ENCODE assay signal across 13 cellular contexts in genomic region chr17:42131232-42131631, GRCh38. TPM values are rescaled to one million over a fixed set of nuclear protein-coding genes. Genes with fewer than 3 reads are reported as not detected.
DNase-seq lines count a peak whose midpoint lies in the region; ATAC-seq and TF ChIP-seq lines count a peak whose summit lies in the region.
"Had no signal": no experiment of that assay in that cellular context is flagged by ENCODE, and none has a peak within 500 bp of the region (broad histone marks: within the 10 kb centered on the region; RNA-seq: fewer than 3 reads in every experiment).

No MANE protein-coding gene starts in this region.

- H3K4me3 Mint-ChIP-seq in activated naive CD4-positive, alpha-beta T cell treated with anti-CD3 and anti-CD28 coated beads for 36 hours: no peak overlapping the region
- H3K4me3 Mint-ChIP-seq in activated T-helper 2 cell treated with anti-CD3 and anti-CD28 coated beads, Interferon-gamma antibody, Interleukin-2, Interleukin-4, amounts not matched to agents 10 μg/mL and 5 μg/mL and 100 μg/mL, durations not matched to agents 14 hours and 24 hours and 36 hours (ENCODE audit: low read depth): no peak overlapping the region

- DNase-seq in activated naive CD4-positive, alpha-beta T cell treated with anti-CD3 and anti-CD28 coated beads for 36 hours: no peak
- no peak for DNase-seq in activated naive CD4-positive, alpha-beta T cell (lab: John Stamatoyannopoulos, UW)
- DNase-seq in activated T-helper 2 cell treated with anti-CD3 and anti-CD28 coated beads, Interferon-gamma antibody, Interleukin-2, Interleukin-4, amounts not matched to agents 10 μg/mL and 5 μg/mL and 100 μg/mL, durations not matched to agents 14 hours and 24 hours and 36 hours (ENCODE audit: low spot score): no peak
- no peak for DNase-seq in AG08395 (ENCODE audit: low spot score)
- no peak for DNase-seq in NCI-H345 treated with DMSO at 0.1 percent for 48 hours (lab: John Stamatoyannopoulos, UW; ENCODE audit: unreplicated experiment)
- DNase-seq: GOT3, MG63 had no signal

- peak overlapping the region; percentile 72 for H3K27ac Mint-ChIP-seq in activated naive CD4-positive, alpha-beta T cell treated with anti-CD3 and anti-CD28 coated beads for 36 hours
- peak overlapping the region; percentile 41 for H3K27ac Mint-ChIP-seq in activated T-helper 2 cell treated with anti-CD3 and anti-CD28 coated beads, Interferon-gamma antibody, Interleukin-2, Interleukin-4, amounts not matched to agents 10 μg/mL and 5 μg/mL and 100 μg/mL, durations not matched to agents 14 hours and 24 hours and 36 hours

- no peak overlapping the region for H3K4me3 ChIP-seq in liver (ENCODE audit: low read depth in 1 of 3, low read length in 3 of 3)
- H3K4me3 ChIP-seq: coronary artery, MG63, thoracic aorta had no signal

- no peaks in the 10 kb centered on the region for H3K27me3 Mint-ChIP-seq in activated naive CD4-positive, alpha-beta T cell treated with anti-CD3 and anti-CD28 coated beads for 36 hours (ENCODE audit: low read depth)
- no peaks in the 10 kb centered on the region for H3K27me3 Mint-ChIP-seq in activated T-helper 2 cell treated with anti-CD3 and anti-CD28 coated beads, Interferon-gamma antibody, Interleukin-2, Interleukin-4, amounts not matched to agents 10 μg/mL and 5 μg/mL and 100 μg/mL, durations not matched to agents 14 hours and 24 hours and 36 hours (ENCODE audit: low read depth)

- 96% methylated on average over 4 of the region's 4 CpGs for WGBS in liver

- no peaks in the 10 kb centered on the region for H3K9me3 Mint-ChIP-seq in activated naive CD4-positive, alpha-beta T cell treated with anti-CD3 and anti-CD28 coated beads for 36 hours
- no peaks in the 10 kb centered on the region for H3K9me3 Mint-ChIP-seq in activated T-helper 2 cell treated with anti-CD3 and anti-CD28 coated beads, Interferon-gamma antibody, Interleukin-2, Interleukin-4, amounts not matched to agents 10 μg/mL and 5 μg/mL and 100 μg/mL, durations not matched to agents 14 hours and 24 hours and 36 hours

- ATAC-seq in HG02840 (IDR thresholded peaks at IDR 0.05; ENCODE audit: low FRiP score, unreplicated experiment): no peak

- H3K27me3 ChIP-seq in liver (ENCODE audit: control insufficient read depth in 4 of 4, insufficient read depth in 4 of 4, low read length in 3 of 4): no peaks in the 10 kb centered on the region
- H3K27me3 ChIP-seq: MG63 had no signal

- H3K9me3 ChIP-seq in liver (ENCODE audit: control insufficient read depth in 4 of 4, low read length in 3 of 4): no peaks in the 10 kb centered on the region
- H3K9me3 ChIP-seq: MG63, thoracic aorta had no signal

- H3K9ac ChIP-seq in liver (ENCODE audit: low read depth in 1 of 2, low read length in 2 of 2): no peak overlapping the region

- intact Hi-C loops in activated naive CD4-positive, alpha-beta T cell treated with anti-CD3 and anti-CD28 coated beads for 36 hours (cut with micrococcal nuclease): no loop called here
- intact Hi-C loops in activated T-helper 2 cell treated with anti-CD3 and anti-CD28 coated beads, Interferon-gamma antibody, Interleukin-2, Interleukin-4, amounts not matched to agents 10 μg/mL and 5 μg/mL and 100 μg/mL, durations not matched to agents 14 hours and 24 hours and 36 hours (cut with micrococcal nuclease): no loop called here

- peaks cover 13% of the 10 kb centered on the region for H3K36me3 Mint-ChIP-seq in activated naive CD4-positive, alpha-beta T cell treated with anti-CD3 and anti-CD28 coated beads for 36 hours (ENCODE audit: low read depth)
- H3K36me3 Mint-ChIP-seq in activated T-helper 2 cell treated with anti-CD3 and anti-CD28 coated beads, Interferon-gamma antibody, Interleukin-2, Interleukin-4, amounts not matched to agents 10 μg/mL and 5 μg/mL and 100 μg/mL, durations not matched to agents 14 hours and 24 hours and 36 hours (ENCODE audit: low read depth): peaks cover 53% of the 10 kb centered on the region

- peaks cover 14 to 36% (median 33%) of the 10 kb centered on the region in 4 donors for H3K36me3 ChIP-seq in liver (ENCODE audit: control insufficient read depth in 4 of 4, insufficient read depth in 3 of 4, low read depth in 1 of 4, low read length in 3 of 4)

- peaks cover 47% of the 10 kb centered on the region for H3K4me1 Mint-ChIP-seq in activated naive CD4-positive, alpha-beta T cell treated with anti-CD3 and anti-CD28 coated beads for 36 hours (ENCODE audit: low read depth)
- H3K4me1 Mint-ChIP-seq in activated T-helper 2 cell treated with anti-CD3 and anti-CD28 coated beads, Interferon-gamma antibody, Interleukin-2, Interleukin-4, amounts not matched to agents 10 μg/mL and 5 μg/mL and 100 μg/mL, durations not matched to agents 14 hours and 24 hours and 36 hours (ENCODE audit: low read depth): peaks cover 28% of the 10 kb centered on the region

- TF ChIP-seq CTCF in liver (IDR thresholded peaks at IDR 0.05; ENCODE audit: low read depth, low read length, missing input control): no peak

- peak overlapping the region; percentile 52 to 64 for H3K27ac ChIP-seq in liver (ENCODE audit: low read depth in 1 of 2, low read length in 2 of 2)
- peak overlapping the region; percentile 79 for H3K27ac ChIP-seq in temporal lobe (ENCODE audit: low read depth, low read length)

- TF ChIP-seq RAD21 in liver (IDR thresholded peaks at IDR 0.05): no peak

- H3K4me1 ChIP-seq in liver (ENCODE audit: control insufficient read depth in 4 of 4, insufficient read depth in 4 of 4, low read length in 3 of 4): peaks cover 7 to 28% (median 18%) of the 10 kb centered on the region in 4 donors

- CTCF ChIA-PET in activated naive CD4-positive, alpha-beta T cell treated with anti-CD3 and anti-CD28 coated beads for 36 hours (lab: Charles Lee): interaction anchor here (1.1 to 1.9 kb wide), 3 partner anchors 12 to 271 kb away, joined by 3 to 7 read pairs (median 4); no protein-coding TSS in a partner anchor

TF ChIP-seq in liver, 16 proteins besides CTCF, POLR2A, EP300 and RAD21 (continues in another document):
- no peak for TF ChIP-seq GABPA (IDR thresholded peaks at IDR 0.05 in 1 of 2, conservative IDR thresholded peaks at IDR 0.05 in 1 of 2)
- no peak for TF ChIP-seq TAF1 (conservative IDR thresholded peaks at IDR 0.05)
- no peak for TF ChIP-seq YY1 (IDR thresholded peaks at IDR 0.05)

RNA-seq across cellular contexts. Expression of gene HSPB9, which starts 8.6 kb away (rescaled TPM):
- total RNA-seq in activated naive CD4-positive, alpha-beta T cell treated with anti-CD3 and anti-CD28 coated beads for 36 hours: not detected
- total RNA-seq in activated T-helper 2 cell treated with anti-CD3 and anti-CD28 coated beads, Interferon-gamma antibody, Interleukin-2, Interleukin-4, amounts not matched to agents 10 μg/mL and 5 μg/mL and 100 μg/mL, durations not matched to agents 14 hours and 24 hours and 36 hours: not detected in 2 replicates
- total RNA-seq in liver (under 1 TPM; 0.17 to 0.42 TPM), temporal lobe (not detected)
- 1 to 10 TPM in 1 of 2 donors, under 1 TPM in 1; 0.69 to 4.0 TPM for polyA plus RNA-seq in liver
- total RNA-seq: myocyte, thoracic aorta had no signal

RNA-seq across cellular contexts. Expression of gene KAT2A, which starts 10.1 kb away (rescaled TPM):
- total RNA-seq in activated naive CD4-positive, alpha-beta T cell treated with anti-CD3 and anti-CD28 coated beads for 36 hours: 10 to 100 TPM; 57.3 to 59.0 TPM
- total RNA-seq in activated T-helper 2 cell treated with anti-CD3 and anti-CD28 coated beads, Interferon-gamma antibody, Interleukin-2, Interleukin-4, amounts not matched to agents 10 μg/mL and 5 μg/mL and 100 μg/mL, durations not matched to agents 14 hours and 24 hours and 36 hours: 59.6 and 60.0 TPM in 2 replicates
- total RNA-seq in liver (10 to 100 TPM in 1 of 2 donors, 1 to 10 TPM in 1; 5.1 to 14.4 TPM), temporal lobe (11.3 TPM)
- polyA plus RNA-seq in liver: 10 to 100 TPM in 1 of 2 donors, 1 to 10 TPM in 1; 7.4 to 11.7 TPM

RNA-seq across cellular contexts. Expression of gene DHX58, which starts 18.7 kb away (rescaled TPM):
- total RNA-seq in activated naive CD4-positive, alpha-beta T cell treated with anti-CD3 and anti-CD28 coated beads for 36 hours: 10 to 100 TPM; 44.4 to 46.3 TPM
- total RNA-seq in activated T-helper 2 cell treated with anti-CD3 and anti-CD28 coated beads, Interferon-gamma antibody, Interleukin-2, Interleukin-4, amounts not matched to agents 10 μg/mL and 5 μg/mL and 100 μg/mL, durations not matched to agents 14 hours and 24 hours and 36 hours: 15.3 and 20.3 TPM in 2 replicates
- 10 to 100 TPM in 1 of 2 donors, 1 to 10 TPM in 1; 4.0 to 20.2 TPM for total RNA-seq in liver
- polyA plus RNA-seq in liver: 10 to 100 TPM in 1 of 2 donors, 1 to 10 TPM in 1; 4.3 to 21.9 TPM
- 1.5 TPM for total RNA-seq in temporal lobe

RNA-seq across cellular contexts. Expression of gene RAB5C, which starts 23.6 kb away (rescaled TPM):
- total RNA-seq in activated naive CD4-positive, alpha-beta T cell treated with anti-CD3 and anti-CD28 coated beads for 36 hours: 10 to 100 TPM; 32.5 to 36.6 TPM
- total RNA-seq in activated T-helper 2 cell treated with anti-CD3 and anti-CD28 coated beads, Interferon-gamma antibody, Interleukin-2, Interleukin-4, amounts not matched to agents 10 μg/mL and 5 μg/mL and 100 μg/mL, durations not matched to agents 14 hours and 24 hours and 36 hours: 63.9 and 67.9 TPM in 2 replicates
- total RNA-seq in liver (10 to 100 TPM; 53.7 to 60.0 TPM), temporal lobe (49.4 TPM)
- polyA plus RNA-seq in liver: 100 to 1,000 TPM in 1 of 2 donors, 10 to 100 TPM in 1; 53.5 to 107 TPM

RNA-seq across cellular contexts. Expression of gene ZNF385C, which starts 33.0 kb away (rescaled TPM):
- under 1 TPM; 0.36 to 0.77 TPM for total RNA-seq in activated naive CD4-positive, alpha-beta T cell treated with anti-CD3 and anti-CD28 coated beads for 36 hours
- total RNA-seq in activated T-helper 2 cell treated with anti-CD3 and anti-CD28 coated beads, Interferon-gamma antibody, Interleukin-2, Interleukin-4, amounts not matched to agents 10 μg/mL and 5 μg/mL and 100 μg/mL, durations not matched to agents 14 hours and 24 hours and 36 hours: 0.16 and 0.28 TPM in 2 replicates
- total RNA-seq in liver (under 1 TPM in 1 of 2 donors, not detected in 1; 0.19 TPM), temporal lobe (0.49 TPM)
- under 1 TPM; 0.03 to 0.06 TPM for polyA plus RNA-seq in liver
- total RNA-seq: thoracic aorta had no signal
